ENCODE assay signal across 8 cellular contexts in genomic region chr2:160429248-160430000, GRCh38.
DNase-seq lines count a peak whose midpoint lies in the region; ATAC-seq and TF ChIP-seq lines count a peak whose summit lies in the region.

No MANE protein-coding gene starts in this region.

- no peak for TF ChIP-seq EP300 in gastroesophageal sphincter (IDR thresholded peaks at IDR 0.05)

- H4K20me1 ChIP-seq in smooth muscle cell (ENCODE audit: low read depth), result peaks cover 8% of the 10 kb centered on the region

- H3K9me3 ChIP-seq in gastroesophageal sphincter (peaks cover 0 to 5% (median 0%) of the 10 kb centered on the region in 3 donors), smooth muscle cell (replicated peaks; ENCODE audit: low read depth) (no peaks in the 10 kb centered on the region)

- no peak overlapping the region for H3K27ac ChIP-seq in VCaP
- H3K27ac ChIP-seq in gastroesophageal sphincter, result peak overlapping the region; percentile 17 to 81 (median 72)
- H3K27ac ChIP-seq in smooth muscle cell (ENCODE audit: low read depth), result peak overlapping the region; percentile 84

- H3K4me1 ChIP-seq in gastroesophageal sphincter (peaks cover 4 to 71% (median 10%) of the 10 kb centered on the region in 3 donors), smooth muscle cell (ENCODE audit: low read depth) (peaks cover 34% of the 10 kb centered on the region)

- H3F3A ChIP-seq in smooth muscle cell (ENCODE audit: low read depth), result peaks cover 19% of the 10 kb centered on the region

- peak overlapping the region; percentile 64 for H3K4me2 ChIP-seq in smooth muscle cell

- H3K36me3 ChIP-seq in gastroesophageal sphincter (peaks cover 0 to 6% of the 10 kb centered on the region in 2 donors), smooth muscle cell (ENCODE audit: low read depth) (peaks cover 9% of the 10 kb centered on the region)

- H3K4me3 ChIP-seq in gastroesophageal sphincter (no peak overlapping the region), smooth muscle cell (no peak overlapping the region)

- in situ Hi-C loops in G401 (cut with HindIII; ENCODE audit: low sequenced_read_pairs), result no loop called here

- 10 to 19% methylated on average over 1 of the region's 1 CpG for WGBS in gastroesophageal sphincter (ENCODE audit: low coverage in 1 of 2), 2 donors
- 76% methylated on average over 1 of the region's 1 CpG for WGBS in smooth muscle cell (ENCODE audit: low lambda C conversion rate)

- H3K27me3 ChIP-seq in gastroesophageal sphincter, result no peaks in the 10 kb centered on the region
- no peaks in the 10 kb centered on the region for H3K27me3 ChIP-seq in smooth muscle cell (ENCODE audit: low read depth)

- peaks cover 99% of the 10 kb centered on the region for H3K79me2 ChIP-seq in smooth muscle cell (ENCODE audit: low read depth)

- DNase-seq in A172 (ENCODE audit: low spot score), result peak; percentile 68
- peak; percentile 33 for DNase-seq in G401 (ENCODE audit: low spot score)
- peak; percentile 5 for DNase-seq in NCI-H1092 (lab: John Stamatoyannopoulos, UW)
- no peak for DNase-seq in smooth muscle cell (lab: John Stamatoyannopoulos, UW; ENCODE audit: unreplicated experiment)
- no peak for DNase-seq in GM19240 (ENCODE audit: insufficient read length, low spot score)

- H3K9ac ChIP-seq in smooth muscle cell (ENCODE audit: low read depth), result no peak overlapping the region

- TF ChIP-seq CTCF in VCaP (conservative IDR thresholded peaks at IDR 0.05) (peak; percentile 78), gastroesophageal sphincter (IDR thresholded peaks at IDR 0.05) (peak; percentile 59 to 69 (median 60)), smooth muscle cell (IDR thresholded peaks at IDR 0.05; ENCODE audit: borderline replicate concordance, insufficient read depth, poor library complexity, severe bottlenecking) (peak; percentile 61)

- ATAC-seq in gastroesophageal sphincter, result no peak
- no peak for ATAC-seq in GM18873 (IDR thresholded peaks at IDR 0.05; ENCODE audit: low FRiP score, unreplicated experiment)

- no peak overlapping the region for H2AFZ ChIP-seq in smooth muscle cell (ENCODE audit: low read depth)

- no peak for TF ChIP-seq POLR2A in gastroesophageal sphincter (IDR thresholded peaks at IDR 0.05)

Comparison
In these comparisons a context has a peak if more than half of its experiments do, and no peak if none do; other contexts are left out.
1. DNase-seq: peak in A172 (single experiment), G401 (single experiment) and NCI-H1092 (single experiment); none in smooth muscle cell (single experiment) and GM19240 (single experiment).
2. Peak in every context shown above with its lines, with median percentiles within 50 percentile points of each other: CTCF ChIP-seq.